Comparison of ENCODE assay signal across 8 cellular contexts in genomic region chr5:142783601-142784291, GRCh38. TPM values are rescaled to one million over a fixed set of nuclear protein-coding genes. Genes with fewer than 3 reads are reported as not detected.
A peak's percentile ranks its signal among the peaks of the same experiment; 100 is the strongest.
DNase-seq lines count a peak whose midpoint lies in the region; ATAC-seq and TF ChIP-seq lines count a peak whose summit lies in the region.

No MANE protein-coding gene starts in this region.

- H3K4me1 ChIP-seq in gastrocnemius medialis, result peaks cover 42 to 46% of the 10 kb centered on the region in 2 donors

- POLR2A ChIA-PET in activated CD4-positive, alpha-beta memory T cell treated with anti-CD3 and anti-CD28 coated beads, Interleukin-2, amount 10 ng/mL, durations not matched to agents 7 days and 5 days (lab: Charles Lee), result interaction anchor here (0.8 to 4.2 kb wide), 10 partner anchors 12 to 621 kb away, joined by 3 to 43 read pairs (median 4); partner anchors contain the start of gene ARHGAP26

- H3K4me3 Mint-ChIP-seq in activated CD4-positive, alpha-beta memory T cell treated with anti-CD3 and anti-CD28 coated beads, Interleukin-2, amount 10 ng/mL, durations not matched to agents 7 days and 5 days, result peak overlapping the region; percentile 63

- no peaks in the 10 kb centered on the region for H3K27me3 Mint-ChIP-seq in activated CD4-positive, alpha-beta memory T cell treated with anti-CD3 and anti-CD28 coated beads, Interleukin-2, amount 10 ng/mL, durations not matched to agents 7 days and 5 days

- peaks cover 61% of the 10 kb centered on the region for H3K4me1 Mint-ChIP-seq in activated CD4-positive, alpha-beta memory T cell treated with anti-CD3 and anti-CD28 coated beads, Interleukin-2, amount 10 ng/mL, durations not matched to agents 7 days and 5 days

- no peaks in the 10 kb centered on the region for H3K36me3 ChIP-seq in gastrocnemius medialis

- ATAC-seq in GM18511 (IDR thresholded peaks at IDR 0.05; ENCODE audit: unreplicated experiment), result peak; percentile 93
- peak; percentile 94 for ATAC-seq in HG02759 (IDR thresholded peaks at IDR 0.05; ENCODE audit: unreplicated experiment)
- peak in 1 of 2 donors; percentile 35 for ATAC-seq in gastrocnemius medialis

- no peaks in the 10 kb centered on the region for H3K27me3 ChIP-seq in gastrocnemius medialis

- in situ Hi-C loops in gastrocnemius medialis (cut with MboI; ENCODE audit: low sequenced_read_pairs in 4 of 4), result no loop called here

- CTCF ChIA-PET in activated CD4-positive, alpha-beta memory T cell treated with anti-CD3 and anti-CD28 coated beads, Interleukin-2, amount 10 ng/mL, durations not matched to agents 7 days and 5 days (lab: Charles Lee), result interaction anchor here (0.7 to 3.4 kb wide), 13 partner anchors 9 to 105 kb away, joined by 3 to 48 read pairs (median 4); partner anchors contain the start of gene ARHGAP26

- no peak for TF ChIP-seq CTCF in gastrocnemius medialis (IDR thresholded peaks at IDR 0.05 in 4 of 5, conservative IDR thresholded peaks at IDR 0.05 in 1 of 5)

- H3K4me3 ChIP-seq in gastrocnemius medialis, result no peak overlapping the region

- no peaks in the 10 kb centered on the region for H3K9me3 ChIP-seq in gastrocnemius medialis

- no peak for TF ChIP-seq POLR2A in gastrocnemius medialis (IDR thresholded peaks at IDR 0.05)

- no peaks in the 10 kb centered on the region for H3K9me3 Mint-ChIP-seq in activated CD4-positive, alpha-beta memory T cell treated with anti-CD3 and anti-CD28 coated beads, Interleukin-2, amount 10 ng/mL, durations not matched to agents 7 days and 5 days

- peak overlapping the region; percentile 81 for H3K27ac Mint-ChIP-seq in activated CD4-positive, alpha-beta memory T cell treated with anti-CD3 and anti-CD28 coated beads, Interleukin-2, amount 10 ng/mL, durations not matched to agents 7 days and 5 days

- peak; percentile 74 for DNase-seq in activated CD4-positive, alpha-beta memory T cell treated with anti-CD3 and anti-CD28 coated beads, Interleukin-2, amount 10 ng/mL, durations not matched to agents 7 days and 5 days
- DNase-seq in globus pallidus (ENCODE audit: low spot score), result peak; percentile 53
- DNase-seq in gastrocnemius medialis, result peak in 1 of 2 donors; percentile 18
- no peak for DNase-seq in NCI-H187 treated with DMSO at 0.1 percent for 48 hours (lab: John Stamatoyannopoulos, UW)
- DNase-seq in epidermal melanocyte (ENCODE audit: insufficient read length, low spot score), result no peak
- DNase-seq in NCI-H2196 treated with DMSO at 0.1 percent for 48 hours (lab: John Stamatoyannopoulos, UW; ENCODE audit: unreplicated experiment), result no peak

- H3K36me3 Mint-ChIP-seq in activated CD4-positive, alpha-beta memory T cell treated with anti-CD3 and anti-CD28 coated beads, Interleukin-2, amount 10 ng/mL, durations not matched to agents 7 days and 5 days (ENCODE audit: low read depth), result peaks cover 3% of the 10 kb centered on the region

- intact Hi-C loops in gastrocnemius medialis (cut with DNase I; ENCODE audit: low total_unique reads), result no loop called here

- H3K27ac ChIP-seq in gastrocnemius medialis, result peak overlapping the region in 3 of 4 donors; percentile 21 to 32 (median 23)

RNA-seq across cellular contexts. Expression of gene ARHGAP26, which starts 13.6 kb away (rescaled TPM):
- 10 to 100 TPM; 14.8 to 17.1 TPM for total RNA-seq in activated CD4-positive, alpha-beta memory T cell treated with anti-CD3 and anti-CD28 coated beads, Interleukin-2, amount 10 ng/mL, durations not matched to agents 7 days and 5 days
- total RNA-seq in gastrocnemius medialis, result 10 to 100 TPM in 3 of 4 donors, 1 to 10 TPM in 1; 9.1 to 22.4 (median 13.4) TPM

Comparison
In these comparisons a context has a peak if more than half of its experiments do, and no peak if none do; other contexts are left out.
1. DNase-seq: peak in activated CD4-positive, alpha-beta memory T cell treated with anti-CD3 and anti-CD28 coated beads, Interleukin-2, amount 10 ng/mL, durations not matched to agents 7 days and 5 days (single experiment) and globus pallidus (single experiment); none in NCI-H187 treated with DMSO at 0.1 percent for 48 hours (single experiment), epidermal melanocyte (single experiment) and NCI-H2196 treated with DMSO at 0.1 percent for 48 hours (single experiment).